In genomic region chr4:87006531-87007344, GRCh38 we compare ENCODE assay signal across 1 cellular context.
TF ChIP-seq lines count a peak whose summit lies in the region.

No MANE protein-coding gene starts in this region.

TF ChIP-seq in HepG2, 621 proteins besides CTCF, POLR2A, EP300 and RAD21 (continued from another document and continues in another):
- TF ChIP-seq PRDM4 (CRISPR knock-in tag; IDR thresholded peaks at IDR 0.05; ENCODE audit: borderline replicate concordance), result no peak
- TF ChIP-seq YEATS4 (CRISPR knock-in tag; IDR thresholded peaks at IDR 0.05; ENCODE audit: borderline replicate concordance), result peak; percentile 70
- no peak; the same call in 1 of the 2 replicates for TF ChIP-seq ZBTB20 (CRISPR knock-in tag; IDR thresholded peaks at IDR 0.05; ENCODE audit: borderline replicate concordance, low read depth)
- TF ChIP-seq, protein P1, sequence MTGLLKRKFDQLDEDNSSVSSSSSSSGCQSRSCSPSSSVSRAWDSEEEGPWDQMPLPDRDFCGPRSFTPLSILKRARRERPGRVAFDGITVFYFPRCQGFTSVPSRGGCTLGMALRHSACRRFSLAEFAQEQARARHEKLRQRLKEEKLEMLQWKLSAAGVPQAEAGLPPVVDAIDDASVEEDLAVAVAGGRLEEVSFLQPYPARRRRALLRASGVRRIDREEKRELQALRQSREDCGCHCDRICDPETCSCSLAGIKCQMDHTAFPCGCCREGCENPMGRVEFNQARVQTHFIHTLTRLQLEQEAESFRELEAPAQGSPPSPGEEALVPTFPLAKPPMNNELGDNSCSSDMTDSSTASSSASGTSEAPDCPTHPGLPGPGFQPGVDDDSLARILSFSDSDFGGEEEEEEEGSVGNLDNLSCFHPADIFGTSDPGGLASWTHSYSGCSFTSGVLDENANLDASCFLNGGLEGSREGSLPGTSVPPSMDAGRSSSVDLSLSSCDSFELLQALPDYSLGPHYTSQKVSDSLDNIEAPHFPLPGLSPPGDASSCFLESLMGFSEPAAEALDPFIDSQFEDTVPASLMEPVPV (CRISPR knock-in tag; IDR thresholded peaks at IDR 0.05), result no peak; the same call in 1 of the 2 replicates
- no peak for TF ChIP-seq HOXA7 (CRISPR knock-in tag; IDR thresholded peaks at IDR 0.05)
- no peak for TF ChIP-seq MZF1 (CRISPR knock-in tag; IDR thresholded peaks at IDR 0.05; ENCODE audit: borderline replicate concordance)
- peak; percentile 66; the same call in 1 of the 2 replicates for TF ChIP-seq ZNF724P (CRISPR knock-in tag; IDR thresholded peaks at IDR 0.05; ENCODE audit: borderline replicate concordance)
- peak; percentile 59 for TF ChIP-seq ZNF781 (CRISPR knock-in tag; IDR thresholded peaks at IDR 0.05; ENCODE audit: borderline replicate concordance, not compliant biosample characterization)
- no peak for TF ChIP-seq ATRX (CRISPR knock-in tag; IDR thresholded peaks at IDR 0.05; ENCODE audit: borderline replicate concordance)
- TF ChIP-seq ATF1 (CRISPR knock-in tag; IDR thresholded peaks at IDR 0.05), result no peak
- TF ChIP-seq ZBED4 (CRISPR knock-in tag; IDR thresholded peaks at IDR 0.05; ENCODE audit: borderline replicate concordance), result peak; percentile 21; the same call in 1 of the 2 replicates
- no peak; the same call in 1 of the 2 replicates for TF ChIP-seq THRA (CRISPR knock-in tag; IDR thresholded peaks at IDR 0.05; ENCODE audit: borderline replicate concordance)
- TF ChIP-seq AFF4 (CRISPR knock-in tag; IDR thresholded peaks at IDR 0.05), result no peak
- TF ChIP-seq HCFC1 (IDR thresholded peaks at IDR 0.05; ENCODE audit: low read depth, low read length), result 0 out of 2 replicates have a peak, but pooled peaks have one; percentile 22
- TF ChIP-seq ZNF580 (CRISPR knock-in tag; IDR thresholded peaks at IDR 0.05; ENCODE audit: borderline replicate concordance, low read depth), result 0 out of 2 replicates have a peak, but pooled peaks have one; percentile 78
- TF ChIP-seq, protein P2, sequence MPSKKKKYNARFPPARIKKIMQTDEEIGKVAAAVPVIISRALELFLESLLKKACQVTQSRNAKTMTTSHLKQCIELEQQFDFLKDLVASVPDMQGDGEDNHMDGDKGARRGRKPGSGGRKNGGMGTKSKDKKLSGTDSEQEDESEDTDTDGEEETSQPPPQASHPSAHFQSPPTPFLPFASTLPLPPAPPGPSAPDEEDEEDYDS (CRISPR knock-in tag; IDR thresholded peaks at IDR 0.05), result peak; percentile 94
- no peak for TF ChIP-seq ZNF816 (CRISPR knock-in tag; IDR thresholded peaks at IDR 0.05; ENCODE audit: borderline replicate concordance)
- peak; percentile 92 for TF ChIP-seq AGO2 (optimal IDR thresholded peaks at IDR 0.05; ENCODE audit: low read depth, low read length)
- peak; percentile 90 for TF ChIP-seq ZNF784 (CRISPR knock-in tag; IDR thresholded peaks at IDR 0.05; ENCODE audit: borderline replicate concordance)
- TF ChIP-seq MATR3 (CRISPR knock-in tag; IDR thresholded peaks at IDR 0.05), result no peak
- TF ChIP-seq, protein P3, sequence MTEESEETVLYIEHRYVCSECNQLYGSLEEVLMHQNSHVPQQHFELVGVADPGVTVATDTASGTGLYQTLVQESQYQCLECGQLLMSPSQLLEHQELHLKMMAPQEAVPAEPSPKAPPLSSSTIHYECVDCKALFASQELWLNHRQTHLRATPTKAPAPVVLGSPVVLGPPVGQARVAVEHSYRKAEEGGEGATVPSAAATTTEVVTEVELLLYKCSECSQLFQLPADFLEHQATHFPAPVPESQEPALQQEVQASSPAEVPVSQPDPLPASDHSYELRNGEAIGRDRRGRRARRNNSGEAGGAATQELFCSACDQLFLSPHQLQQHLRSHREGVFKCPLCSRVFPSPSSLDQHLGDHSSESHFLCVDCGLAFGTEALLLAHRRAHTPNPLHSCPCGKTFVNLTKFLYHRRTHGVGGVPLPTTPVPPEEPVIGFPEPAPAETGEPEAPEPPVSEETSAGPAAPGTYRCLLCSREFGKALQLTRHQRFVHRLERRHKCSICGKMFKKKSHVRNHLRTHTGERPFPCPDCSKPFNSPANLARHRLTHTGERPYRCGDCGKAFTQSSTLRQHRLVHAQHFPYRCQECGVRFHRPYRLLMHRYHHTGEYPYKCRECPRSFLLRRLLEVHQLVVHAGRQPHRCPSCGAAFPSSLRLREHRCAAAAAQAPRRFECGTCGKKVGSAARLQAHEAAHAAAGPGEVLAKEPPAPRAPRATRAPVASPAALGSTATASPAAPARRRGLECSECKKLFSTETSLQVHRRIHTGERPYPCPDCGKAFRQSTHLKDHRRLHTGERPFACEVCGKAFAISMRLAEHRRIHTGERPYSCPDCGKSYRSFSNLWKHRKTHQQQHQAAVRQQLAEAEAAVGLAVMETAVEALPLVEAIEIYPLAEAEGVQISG (CRISPR knock-in tag; IDR thresholded peaks at IDR 0.05), result peak; percentile 81
- TF ChIP-seq SNAPC5 (CRISPR knock-in tag; IDR thresholded peaks at IDR 0.05; ENCODE audit: borderline replicate concordance), result no peak
- no peak for TF ChIP-seq ZMAT5 (CRISPR knock-in tag; IDR thresholded peaks at IDR 0.05; ENCODE audit: borderline replicate concordance, low read depth)
- peak; percentile 67 for TF ChIP-seq HINFP (CRISPR knock-in tag; IDR thresholded peaks at IDR 0.05; ENCODE audit: low read depth)
- TF ChIP-seq TEAD3 (CRISPR knock-in tag; optimal IDR thresholded peaks at IDR 0.05; ENCODE audit: borderline replicate concordance), result no peak
- peak; percentile 88 for TF ChIP-seq ZBTB7B (CRISPR knock-in tag; IDR thresholded peaks at IDR 0.05)
- no peak for TF ChIP-seq ZMAT3 (CRISPR knock-in tag; conservative IDR thresholded peaks at IDR 0.05)
- TF ChIP-seq DNMT1 (CRISPR knock-in tag; IDR thresholded peaks at IDR 0.05), result 0 out of 2 replicates have a peak, but pooled peaks have one; percentile 13
- peak; percentile 40; the same call in 1 of the 2 replicates for TF ChIP-seq TGIF2 (CRISPR knock-in tag; IDR thresholded peaks at IDR 0.05)
- no peak for TF ChIP-seq XBP1 (CRISPR knock-in tag; IDR thresholded peaks at IDR 0.05)
- peak; percentile 54; the same call in 1 of the 2 replicates for TF ChIP-seq ZNF430 (CRISPR knock-in tag; IDR thresholded peaks at IDR 0.05)
- TF ChIP-seq GATAD1 (CRISPR knock-in tag; IDR thresholded peaks at IDR 0.05), result peak; percentile 54
- TF ChIP-seq ZNF572 (CRISPR knock-in tag; IDR thresholded peaks at IDR 0.05), result peak; percentile 84
- no peak for TF ChIP-seq ZNF101 (CRISPR knock-in tag; IDR thresholded peaks at IDR 0.05; ENCODE audit: borderline replicate concordance, low read depth)
- TF ChIP-seq RFX1 (IDR thresholded peaks at IDR 0.05), result no peak
- TF ChIP-seq TSC22D2 (CRISPR knock-in tag; IDR thresholded peaks at IDR 0.05; ENCODE audit: borderline replicate concordance), result peak; percentile 69; the same call in 1 of the 2 replicates
- TF ChIP-seq HHEX (CRISPR knock-in tag; IDR thresholded peaks at IDR 0.05), result no peak
- TF ChIP-seq HNRNPK (IDR thresholded peaks at IDR 0.05; ENCODE audit: low read depth, low read length, poor library complexity, severe bottlenecking), result no peak
